Comparison of ENCODE assay signal across 1 cellular context in genomic region chr6:156867121-156867520, GRCh38.
TF ChIP-seq lines count a peak whose summit lies in the region.

No MANE protein-coding gene starts in this region.

TF ChIP-seq in IMR-90, 13 proteins besides CTCF, POLR2A, EP300 and RAD21:
- TF ChIP-seq BHLHE40 (IDR thresholded peaks at IDR 0.05; ENCODE audit: low read depth, low read length) = no peak
- TF ChIP-seq RCOR1 (IDR thresholded peaks at IDR 0.05; ENCODE audit: insufficient replicate concordance, low read length) = no peak
- no peak for TF ChIP-seq RFX5 (IDR thresholded peaks at IDR 0.05; ENCODE audit: low read depth, low read length)
- TF ChIP-seq NFE2L2 (IDR thresholded peaks at IDR 0.05; ENCODE audit: low read depth, low read length) = no peak
- no peak for TF ChIP-seq MAZ (IDR thresholded peaks at IDR 0.05; ENCODE audit: borderline replicate concordance, low read depth, low read length)
- no peak for TF ChIP-seq FOS (IDR thresholded peaks at IDR 0.05; ENCODE audit: low read depth, low read length)
- TF ChIP-seq ELK1 (IDR thresholded peaks at IDR 0.05; ENCODE audit: borderline replicate concordance, low read depth, low read length) = no peak
- TF ChIP-seq SMC3 (IDR thresholded peaks at IDR 0.05; ENCODE audit: low read depth, low read length) = no peak
